9 cellular contexts compared by ENCODE assay signal in genomic region chr5:59036274-59036961, GRCh38.
DNase-seq lines count a peak whose midpoint lies in the region; ATAC-seq and TF ChIP-seq lines count a peak whose summit lies in the region.
"Had no signal": no experiment of that assay in that cellular context is flagged by ENCODE, and none has a peak within 500 bp of the region (broad histone marks: within the 10 kb centered on the region; RNA-seq: fewer than 3 reads in every experiment).

No MANE protein-coding gene starts in this region.

- no peak for ATAC-seq in HG03469 (IDR thresholded peaks at IDR 0.05; ENCODE audit: unreplicated experiment)

- no peak overlapping the region for H2AFZ ChIP-seq in KMS-11 (ENCODE audit: low read depth)

- H3K27ac Mint-ChIP-seq in endothelial cell (ENCODE audit: unreplicated experiment): no peak overlapping the region

- peaks cover 8% of the 10 kb centered on the region; the same call in 1 of the 2 replicates for H3K36me3 ChIP-seq in KMS-11 (ENCODE audit: insufficient read depth)
- H3K36me3 ChIP-seq: cardiac muscle cell had no signal

- no peaks in the 10 kb centered on the region for H3K36me3 Mint-ChIP-seq in endothelial cell (ENCODE audit: low read depth, unreplicated experiment)

- H3K4me3 Mint-ChIP-seq in endothelial cell (ENCODE audit: unreplicated experiment): no peak overlapping the region

- peaks cover 3% of the 10 kb centered on the region for H3K27me3 Mint-ChIP-seq in endothelial cell (ENCODE audit: unreplicated experiment)

- H3K27ac ChIP-seq in KMS-11: peak overlapping the region; percentile 94
- H3K27ac ChIP-seq: cardiac muscle cell had no signal

- no peaks in the 10 kb centered on the region for H3K9me3 Mint-ChIP-seq in endothelial cell (ENCODE audit: unreplicated experiment)

- H3K27me3 ChIP-seq in KMS-11 (ENCODE audit: insufficient read depth, low read depth): no peaks in the 10 kb centered on the region

- DNase-seq in AG08395 (ENCODE audit: low spot score) (peak; percentile 62), fibroblast of mammary gland (ENCODE audit: low read depth) (peak; percentile 98), endothelial cell (ENCODE audit: low spot score) (no peak), midbrain (lab: John Stamatoyannopoulos, UW) (no peak)
- DNase-seq in activated CD4-positive, alpha-beta T cell treated with anti-CD3 and anti-CD28 coated beads for 4 hours: peak; percentile 47 to 59
- peak; percentile 35 to 37 for DNase-seq in stimulated activated CD4-positive, alpha-beta T cell treated with anti-CD3 and anti-CD28 coated beads, Interleukin-2, amount 100 ng/mL, for 24 hours

- no peak for TF ChIP-seq CTCF in KMS-11 (conservative IDR thresholded peaks at IDR 0.05; ENCODE audit: low read depth, low read length)
- no peak for TF ChIP-seq CTCF in fibroblast of mammary gland (conservative IDR thresholded peaks at IDR 0.05; ENCODE audit: control insufficient read depth, insufficient read depth, low read depth, low read length)
- no peak for TF ChIP-seq CTCF in endothelial cell (IDR thresholded peaks at IDR 0.05; ENCODE audit: unreplicated experiment)

- peaks cover 56% of the 10 kb centered on the region for H3K4me1 ChIP-seq in KMS-11 (ENCODE audit: low read depth, poor library complexity, severe bottlenecking)

- H3K4me1 Mint-ChIP-seq in endothelial cell (ENCODE audit: unreplicated experiment): peaks cover 11% of the 10 kb centered on the region

- H4K20me1 ChIP-seq in KMS-11 (ENCODE audit: insufficient read depth): no peaks in the 10 kb centered on the region

- peak overlapping the region; percentile 94 for H3K4me2 ChIP-seq in KMS-11

- peak overlapping the region; percentile 94 for H3K9ac ChIP-seq in KMS-11

- peaks cover 100% of the 10 kb centered on the region for H3K79me2 ChIP-seq in KMS-11 (ENCODE audit: insufficient read depth, low read depth)

- H3K4me3 ChIP-seq in KMS-11 (IDR thresholded peaks at IDR 0.05; ENCODE audit: insufficient read depth, low read depth, low read length) (no peak overlapping the region), fibroblast of mammary gland (ENCODE audit: control insufficient read depth, low read depth, low read length) (peak overlapping the region; percentile 70)
- H3K4me3 ChIP-seq: cardiac muscle cell had no signal

Comparison
In these comparisons a context has a peak if more than half of its experiments do, and no peak if none do; other contexts are left out.
1. DNase-seq: peak in AG08395 (single experiment), activated CD4-positive, alpha-beta T cell treated with anti-CD3 and anti-CD28 coated beads for 4 hours (2 of 2), fibroblast of mammary gland (single experiment) and stimulated activated CD4-positive, alpha-beta T cell treated with anti-CD3 and anti-CD28 coated beads, Interleukin-2, amount 100 ng/mL, for 24 hours (2 of 2); none in endothelial cell (single experiment) and midbrain (single experiment).